23 cellular contexts compared by ENCODE assay signal in the genomic region with DNA sequence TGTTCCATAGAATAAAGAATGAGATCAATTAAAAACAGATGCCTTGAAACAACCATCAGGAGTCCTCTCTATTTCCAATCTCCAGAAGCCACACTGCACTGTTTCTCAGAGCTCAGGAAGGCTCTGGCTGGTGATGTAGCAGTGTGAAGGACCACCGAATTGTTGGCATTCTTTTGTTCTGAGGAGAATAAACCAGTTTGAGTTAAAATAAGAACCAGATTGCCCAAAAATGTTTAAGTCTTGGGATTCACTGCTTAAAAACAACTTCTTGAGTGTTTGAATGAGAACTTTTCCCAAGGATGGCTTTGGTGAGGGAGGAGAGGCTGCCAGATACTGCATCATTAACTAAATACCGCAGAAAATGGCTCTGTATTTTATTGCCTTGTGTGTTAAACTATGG.
DNase-seq lines count a peak whose midpoint lies in the region; ATAC-seq and TF ChIP-seq lines count a peak whose summit lies in the region.
"Had no signal": no experiment of that assay in that cellular context is flagged by ENCODE, and none has a peak within 500 bp of the region (broad histone marks: within the 10 kb centered on the region; RNA-seq: fewer than 3 reads in every experiment).

No MANE protein-coding gene starts in this region.

- no peaks in the 10 kb centered on the region for H3K4me1 Mint-ChIP-seq in stimulated activated naive CD8-positive, alpha-beta T cell treated with anti-CD3 and anti-CD28 coated beads, Interleukin-15, amount 100 ng/mL, for 72 hours
- H3K4me1 Mint-ChIP-seq in activated T-helper 1 cell treated with anti-CD3 and anti-CD28 coated beads, Interleukin-12 subunit alpha, Interleukin-12 subunit beta, Interleukin-2, Interleukin-4 antibody, amounts not matched to agents 30 ng/mL and 10 ng/mL and 1 ng/mL, durations not matched to agents 14 hours and 24 hours and 36 hours (ENCODE audit: low read depth): no peaks in the 10 kb centered on the region
- H3K4me1 Mint-ChIP-seq: neural crest cell, T-helper 17 cell had no signal

- intact Hi-C loops in esophagus squamous epithelium (cut with DNase I): no loop called here
- intact Hi-C loops in sigmoid colon (cut with DNase I): no loop called here
- intact Hi-C loops in activated T-helper 1 cell treated with anti-CD3 and anti-CD28 coated beads, Interleukin-12 subunit alpha, Interleukin-12 subunit beta, Interleukin-2, Interleukin-4 antibody, amounts not matched to agents 30 ng/mL and 10 ng/mL and 1 ng/mL, durations not matched to agents 14 hours and 24 hours and 36 hours (cut with micrococcal nuclease): no loop called here

- no peak for TF ChIP-seq POLR2A in esophagus squamous epithelium (IDR thresholded peaks at IDR 0.05)
- TF ChIP-seq POLR2A in sigmoid colon (IDR thresholded peaks at IDR 0.05): no peak

- H3K9me3 Mint-ChIP-seq in stimulated activated naive CD8-positive, alpha-beta T cell treated with anti-CD3 and anti-CD28 coated beads, Interleukin-15, amount 100 ng/mL, for 72 hours: no peaks in the 10 kb centered on the region
- no peaks in the 10 kb centered on the region for H3K9me3 Mint-ChIP-seq in activated T-helper 1 cell treated with anti-CD3 and anti-CD28 coated beads, Interleukin-12 subunit alpha, Interleukin-12 subunit beta, Interleukin-2, Interleukin-4 antibody, amounts not matched to agents 30 ng/mL and 10 ng/mL and 1 ng/mL, durations not matched to agents 14 hours and 24 hours and 36 hours
- H3K9me3 Mint-ChIP-seq: CD4-positive, alpha-beta T cell had no signal

- DNase-seq in AG08395 (ENCODE audit: low spot score) (peak; percentile 71), GM23248 (peak; percentile 62), esophagus squamous epithelium (lab: John Stamatoyannopoulos, UW) (no peak), sigmoid colon (no peak), NCI-H128 (lab: John Stamatoyannopoulos, UW; ENCODE audit: unreplicated experiment) (no peak), NCI-H510A (lab: John Stamatoyannopoulos, UW) (no peak)
- DNase-seq in stimulated activated naive CD8-positive, alpha-beta T cell treated with anti-CD3 and anti-CD28 coated beads, Interleukin-15, amount 100 ng/mL, for 72 hours: no peak
- no peak for DNase-seq in activated T-helper 1 cell treated with anti-CD3 and anti-CD28 coated beads, Interleukin-12 subunit alpha, Interleukin-12 subunit beta, Interleukin-2, Interleukin-4 antibody, amounts not matched to agents 30 ng/mL and 10 ng/mL and 1 ng/mL, durations not matched to agents 14 hours and 24 hours and 36 hours (ENCODE audit: low spot score)
- DNase-seq: ACHN; activated CD8-positive, alpha-beta memory T cell treated with anti-CD3 and anti-CD28 coated beads, Interleukin-2, amount 50 U/mL, for 4 hours; activated gamma-delta T cell; CD4-positive, alpha-beta T cell; dermis blood vessel endothelial cell; DMS 273 treated with DMSO at 0.1 percent for 48 hours; GDM1; left colon; NCI-H2029; NCI-H226; SJCRH30; T-helper 17 cell; WERI-Rb-1 had no signal

- H3K4me1 ChIP-seq in GM23248 (ENCODE audit: insufficient read depth) (peaks cover 21% of the 10 kb centered on the region), esophagus squamous epithelium (peaks cover 12 to 35% (median 20%) of the 10 kb centered on the region in 3 donors), sigmoid colon (peaks cover 0 to 30% (median 16%) of the 10 kb centered on the region in 4 donors)
- H3K4me1 ChIP-seq: SJCRH30 had no signal

- H3K27ac ChIP-seq in GM23248 (peak overlapping the region; percentile 68), esophagus squamous epithelium (peak overlapping the region in 3 of 4 donors; percentile 51 to 89 (median 66)), sigmoid colon (peak overlapping the region; percentile 43 to 75 (median 48))
- H3K27ac ChIP-seq: SJCRH30, WERI-Rb-1 had no signal

- H3K9me3 ChIP-seq in GM23248 (ENCODE audit: low read depth) (no peaks in the 10 kb centered on the region), esophagus squamous epithelium (no peaks in the 10 kb centered on the region), sigmoid colon (no peaks in the 10 kb centered on the region)
- H3K9me3 ChIP-seq: SJCRH30 had no signal

- H3K27me3 Mint-ChIP-seq in stimulated activated naive CD8-positive, alpha-beta T cell treated with anti-CD3 and anti-CD28 coated beads, Interleukin-15, amount 100 ng/mL, for 72 hours: peaks cover 8% of the 10 kb centered on the region
- peaks cover 2% of the 10 kb centered on the region for H3K27me3 Mint-ChIP-seq in activated T-helper 1 cell treated with anti-CD3 and anti-CD28 coated beads, Interleukin-12 subunit alpha, Interleukin-12 subunit beta, Interleukin-2, Interleukin-4 antibody, amounts not matched to agents 30 ng/mL and 10 ng/mL and 1 ng/mL, durations not matched to agents 14 hours and 24 hours and 36 hours (ENCODE audit: insufficient read depth)
- H3K27me3 Mint-ChIP-seq: T-helper 17 cell had no signal

- no peak overlapping the region for H3K9ac ChIP-seq in GM23248

- in situ Hi-C loops in GM23248 (cut with MboI): no loop called here

- peak overlapping the region; percentile 44 for H3K4me2 ChIP-seq in GM23248 (ENCODE audit: unreplicated experiment)

- no peaks in the 10 kb centered on the region for H3K36me3 ChIP-seq in GM23248 (ENCODE audit: low read depth)
- no peaks in the 10 kb centered on the region for H3K36me3 ChIP-seq in esophagus squamous epithelium
- H3K36me3 ChIP-seq in sigmoid colon: no peaks in the 10 kb centered on the region
- H3K36me3 ChIP-seq: SJCRH30, WERI-Rb-1 had no signal

- H2AFZ ChIP-seq in GM23248: peak overlapping the region; percentile 69

- H3K4me3 ChIP-seq in GM23248 (no peak overlapping the region), esophagus squamous epithelium (no peak overlapping the region), sigmoid colon (no peak overlapping the region)
- H3K4me3 ChIP-seq: SJCRH30 had no signal

- no peak overlapping the region for H3K27ac Mint-ChIP-seq in stimulated activated naive CD8-positive, alpha-beta T cell treated with anti-CD3 and anti-CD28 coated beads, Interleukin-15, amount 100 ng/mL, for 72 hours
- H3K27ac Mint-ChIP-seq in activated T-helper 1 cell treated with anti-CD3 and anti-CD28 coated beads, Interleukin-12 subunit alpha, Interleukin-12 subunit beta, Interleukin-2, Interleukin-4 antibody, amounts not matched to agents 30 ng/mL and 10 ng/mL and 1 ng/mL, durations not matched to agents 14 hours and 24 hours and 36 hours: no peak overlapping the region
- H3K27ac Mint-ChIP-seq: CD4-positive, alpha-beta T cell; progenitor cell of endocrine pancreas; T-helper 17 cell had no signal

- no peaks in the 10 kb centered on the region for H3K9me2 ChIP-seq in GM23248 (ENCODE audit: insufficient read depth)

- no peaks in the 10 kb centered on the region for H4K20me1 ChIP-seq in GM23248 (ENCODE audit: insufficient read depth)

- H3K36me3 Mint-ChIP-seq in activated T-helper 1 cell treated with anti-CD3 and anti-CD28 coated beads, Interleukin-12 subunit alpha, Interleukin-12 subunit beta, Interleukin-2, Interleukin-4 antibody, amounts not matched to agents 30 ng/mL and 10 ng/mL and 1 ng/mL, durations not matched to agents 14 hours and 24 hours and 36 hours (ENCODE audit: low read depth): no peaks in the 10 kb centered on the region

- no peaks in the 10 kb centered on the region for H3K79me2 ChIP-seq in GM23248 (ENCODE audit: insufficient read depth)

- H3F3A ChIP-seq in GM23248 (ENCODE audit: insufficient read depth): peaks cover 26% of the 10 kb centered on the region

- H3K27me3 ChIP-seq in GM23248 (replicated peaks; ENCODE audit: insufficient read depth) (no peaks in the 10 kb centered on the region), esophagus squamous epithelium (no peaks in the 10 kb centered on the region), sigmoid colon (no peaks in the 10 kb centered on the region)
- H3K27me3 ChIP-seq: SJCRH30 had no signal

- no peak for TF ChIP-seq EP300 in sigmoid colon (IDR thresholded peaks at IDR 0.05)

- no peak overlapping the region for H3K4me3 Mint-ChIP-seq in stimulated activated naive CD8-positive, alpha-beta T cell treated with anti-CD3 and anti-CD28 coated beads, Interleukin-15, amount 100 ng/mL, for 72 hours
- H3K4me3 Mint-ChIP-seq in activated T-helper 1 cell treated with anti-CD3 and anti-CD28 coated beads, Interleukin-12 subunit alpha, Interleukin-12 subunit beta, Interleukin-2, Interleukin-4 antibody, amounts not matched to agents 30 ng/mL and 10 ng/mL and 1 ng/mL, durations not matched to agents 14 hours and 24 hours and 36 hours: no peak overlapping the region
- H3K4me3 Mint-ChIP-seq: CD4-positive, alpha-beta T cell; neural crest cell; T-helper 17 cell had no signal

- TF ChIP-seq CTCF in esophagus squamous epithelium (IDR thresholded peaks at IDR 0.05) (no peak), sigmoid colon (IDR thresholded peaks at IDR 0.05) (no peak)

- no peak for ATAC-seq in stimulated activated naive CD8-positive, alpha-beta T cell treated with anti-CD3 and anti-CD28 coated beads, Interleukin-15, amount 100 ng/mL, for 72 hours
- ATAC-seq: left colon, T-helper 17 cell had no signal

- 8 to 15% methylated on average over 2 of the region's 2 CpGs for WGBS in GM23248 (ENCODE audit: low coverage in 1 of 2, low lambda C conversion rate in 2 of 2, missing lambda C conversion rate in 2 of 2), 2 experiments
- WGBS in esophagus squamous epithelium, 2 donors: 65 to 78% methylated on average over 2 of the region's 2 CpGs
- WGBS in sigmoid colon, 2 donors: 69 to 85% methylated on average over 2 of the region's 2 CpGs

Comparison
In these comparisons a context has a peak if more than half of its experiments do, and no peak if none do; other contexts are left out.
1. DNase-seq: peak in AG08395 (single experiment) and GM23248 (single experiment); none in esophagus squamous epithelium (single experiment), sigmoid colon (single experiment), stimulated activated naive CD8-positive, alpha-beta T cell treated with anti-CD3 and anti-CD28 coated beads, Interleukin-15, amount 100 ng/mL, for 72 hours (0 of 2), NCI-H128 (single experiment), activated T-helper 1 cell treated with anti-CD3 and anti-CD28 coated beads, Interleukin-12 subunit alpha, Interleukin-12 subunit beta, Interleukin-2, Interleukin-4 antibody, amounts not matched to agents 30 ng/mL and 10 ng/mL and 1 ng/mL, durations not matched to agents 14 hours and 24 hours and 36 hours (single experiment) and NCI-H510A (single experiment).
2. Peak in every context shown above with its lines, with median percentiles within 50 percentile points of each other: H3K27ac ChIP-seq.